ENCODE assay signal across 1 cellular context in genomic region chr17:81534157-81535006, GRCh38.
A peak's percentile ranks its signal among the peaks of the same experiment; 100 is the strongest.
TF ChIP-seq lines count a peak whose summit lies in the region.

No MANE protein-coding gene starts in this region.

TF ChIP-seq in HepG2, 621 proteins besides CTCF, POLR2A, EP300 and RAD21 (continues in another document):
- peak; percentile 71 for TF ChIP-seq HNRNPH1 (optimal IDR thresholded peaks at IDR 0.05; ENCODE audit: low read depth, low read length)
- TF ChIP-seq AGO1 (IDR thresholded peaks at IDR 0.05; ENCODE audit: low read depth, low read length, poor library complexity, severe bottlenecking), result peak; percentile 94
- no peak for TF ChIP-seq ZNF513 (CRISPR knock-in tag; conservative IDR thresholded peaks at IDR 0.05)
- TF ChIP-seq TARDBP (CRISPR knock-in tag; IDR thresholded peaks at IDR 0.05), result no peak
- no peak for TF ChIP-seq ZNF274 (CRISPR knock-in tag; IDR thresholded peaks at IDR 0.05)
- TF ChIP-seq ZBTB8A (CRISPR knock-in tag; IDR thresholded peaks at IDR 0.05; ENCODE audit: borderline replicate concordance, low read depth), result no peak
- TF ChIP-seq, protein P1, sequence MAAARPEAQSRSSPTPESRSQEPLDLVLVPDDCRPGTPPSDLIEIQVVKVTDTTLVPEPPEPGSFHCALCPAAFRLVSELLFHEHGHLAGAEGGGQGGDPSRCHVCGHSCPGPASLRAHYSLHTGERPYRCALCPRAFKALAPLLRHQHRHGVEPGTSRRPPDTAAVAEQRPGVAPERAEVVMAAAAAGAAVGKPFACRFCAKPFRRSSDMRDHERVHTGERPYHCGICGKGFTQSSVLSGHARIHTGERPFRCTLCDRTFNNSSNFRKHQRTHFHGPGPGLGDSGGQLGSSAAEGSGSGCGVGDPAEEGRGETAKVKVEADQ (CRISPR knock-in tag; IDR thresholded peaks at IDR 0.05; ENCODE audit: borderline replicate concordance), result no peak
- TF ChIP-seq ZNF691 (CRISPR knock-in tag; IDR thresholded peaks at IDR 0.05; ENCODE audit: borderline replicate concordance, low read depth), result no peak
- no peak for TF ChIP-seq ZNF207 (IDR thresholded peaks at IDR 0.05; ENCODE audit: borderline replicate concordance)
- TF ChIP-seq, protein P2, sequence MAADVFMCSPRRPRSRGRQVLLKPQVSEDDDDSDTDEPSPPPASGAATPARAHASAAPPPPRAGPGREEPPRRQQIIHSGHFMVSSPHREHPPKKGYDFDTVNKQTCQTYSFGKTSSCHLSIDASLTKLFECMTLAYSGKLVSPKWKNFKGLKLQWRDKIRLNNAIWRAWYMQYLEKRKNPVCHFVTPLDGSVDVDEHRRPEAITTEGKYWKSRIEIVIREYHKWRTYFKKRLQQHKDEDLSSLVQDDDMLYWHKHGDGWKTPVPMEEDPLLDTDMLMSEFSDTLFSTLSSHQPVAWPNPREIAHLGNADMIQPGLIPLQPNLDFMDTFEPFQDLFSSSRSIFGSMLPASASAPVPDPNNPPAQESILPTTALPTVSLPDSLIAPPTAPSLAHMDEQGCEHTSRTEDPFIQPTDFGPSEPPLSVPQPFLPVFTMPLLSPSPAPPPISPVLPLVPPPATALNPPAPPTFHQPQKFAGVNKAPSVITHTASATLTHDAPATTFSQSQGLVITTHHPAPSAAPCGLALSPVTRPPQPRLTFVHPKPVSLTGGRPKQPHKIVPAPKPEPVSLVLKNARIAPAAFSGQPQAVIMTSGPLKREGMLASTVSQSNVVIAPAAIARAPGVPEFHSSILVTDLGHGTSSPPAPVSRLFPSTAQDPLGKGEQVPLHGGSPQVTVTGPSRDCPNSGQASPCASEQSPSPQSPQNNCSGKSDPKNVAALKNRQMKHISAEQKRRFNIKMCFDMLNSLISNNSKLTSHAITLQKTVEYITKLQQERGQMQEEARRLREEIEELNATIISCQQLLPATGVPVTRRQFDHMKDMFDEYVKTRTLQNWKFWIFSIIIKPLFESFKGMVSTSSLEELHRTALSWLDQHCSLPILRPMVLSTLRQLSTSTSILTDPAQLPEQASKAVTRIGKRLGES (CRISPR knock-in tag; IDR thresholded peaks at IDR 0.05; ENCODE audit: borderline replicate concordance), result no peak
- no peak for TF ChIP-seq PTBP1 (IDR thresholded peaks at IDR 0.05; ENCODE audit: low read depth, low read length, poor library complexity, severe bottlenecking)
- TF ChIP-seq GRHL1 (CRISPR knock-in tag; conservative IDR thresholded peaks at IDR 0.05), result no peak
- TF ChIP-seq EEA1 (CRISPR knock-in tag; IDR thresholded peaks at IDR 0.05; ENCODE audit: borderline replicate concordance), result no peak
- TF ChIP-seq, protein P3, sequence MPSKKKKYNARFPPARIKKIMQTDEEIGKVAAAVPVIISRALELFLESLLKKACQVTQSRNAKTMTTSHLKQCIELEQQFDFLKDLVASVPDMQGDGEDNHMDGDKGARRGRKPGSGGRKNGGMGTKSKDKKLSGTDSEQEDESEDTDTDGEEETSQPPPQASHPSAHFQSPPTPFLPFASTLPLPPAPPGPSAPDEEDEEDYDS (CRISPR knock-in tag; IDR thresholded peaks at IDR 0.05), result no peak
- no peak for TF ChIP-seq ATF3 (CRISPR knock-in tag; IDR thresholded peaks at IDR 0.05)
- no peak for TF ChIP-seq ZNF749 (CRISPR knock-in tag; IDR thresholded peaks at IDR 0.05; ENCODE audit: borderline replicate concordance)
- no peak for TF ChIP-seq ZFP37 (CRISPR knock-in tag; IDR thresholded peaks at IDR 0.05; ENCODE audit: borderline replicate concordance)
- no peak for TF ChIP-seq KDM5B (CRISPR knock-in tag; IDR thresholded peaks at IDR 0.05; ENCODE audit: borderline replicate concordance)
- 0 out of 2 replicates have a peak, but pooled peaks have one; percentile 13 for TF ChIP-seq HNRNPL (IDR thresholded peaks at IDR 0.05; ENCODE audit: low read depth, low read length)
- no peak for TF ChIP-seq SETDB1 (CRISPR knock-in tag; IDR thresholded peaks at IDR 0.05; ENCODE audit: borderline replicate concordance)
- TF ChIP-seq, protein P4, sequence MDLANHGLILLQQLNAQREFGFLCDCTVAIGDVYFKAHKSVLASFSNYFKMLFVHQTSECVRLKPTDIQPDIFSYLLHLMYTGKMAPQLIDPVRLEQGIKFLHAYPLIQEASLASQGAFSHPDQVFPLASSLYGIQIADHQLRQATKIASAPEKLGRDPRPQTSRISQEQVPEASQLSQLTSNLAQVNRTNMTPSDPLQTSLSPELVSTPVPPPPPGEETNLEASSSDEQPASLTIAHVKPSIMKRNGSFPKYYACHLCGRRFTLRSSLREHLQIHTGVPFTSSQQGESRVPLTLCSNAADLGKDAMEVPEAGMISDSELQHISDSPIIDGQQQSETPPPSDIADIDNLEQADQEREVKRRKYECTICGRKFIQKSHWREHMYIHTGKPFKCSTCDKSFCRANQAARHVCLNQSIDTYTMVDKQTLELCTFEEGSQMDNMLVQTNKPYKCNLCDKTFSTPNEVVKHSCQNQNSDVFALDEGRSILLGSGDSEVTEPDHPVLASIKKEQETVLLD (CRISPR knock-in tag; IDR thresholded peaks at IDR 0.05; ENCODE audit: low read depth), result no peak
- TF ChIP-seq, protein P5, sequence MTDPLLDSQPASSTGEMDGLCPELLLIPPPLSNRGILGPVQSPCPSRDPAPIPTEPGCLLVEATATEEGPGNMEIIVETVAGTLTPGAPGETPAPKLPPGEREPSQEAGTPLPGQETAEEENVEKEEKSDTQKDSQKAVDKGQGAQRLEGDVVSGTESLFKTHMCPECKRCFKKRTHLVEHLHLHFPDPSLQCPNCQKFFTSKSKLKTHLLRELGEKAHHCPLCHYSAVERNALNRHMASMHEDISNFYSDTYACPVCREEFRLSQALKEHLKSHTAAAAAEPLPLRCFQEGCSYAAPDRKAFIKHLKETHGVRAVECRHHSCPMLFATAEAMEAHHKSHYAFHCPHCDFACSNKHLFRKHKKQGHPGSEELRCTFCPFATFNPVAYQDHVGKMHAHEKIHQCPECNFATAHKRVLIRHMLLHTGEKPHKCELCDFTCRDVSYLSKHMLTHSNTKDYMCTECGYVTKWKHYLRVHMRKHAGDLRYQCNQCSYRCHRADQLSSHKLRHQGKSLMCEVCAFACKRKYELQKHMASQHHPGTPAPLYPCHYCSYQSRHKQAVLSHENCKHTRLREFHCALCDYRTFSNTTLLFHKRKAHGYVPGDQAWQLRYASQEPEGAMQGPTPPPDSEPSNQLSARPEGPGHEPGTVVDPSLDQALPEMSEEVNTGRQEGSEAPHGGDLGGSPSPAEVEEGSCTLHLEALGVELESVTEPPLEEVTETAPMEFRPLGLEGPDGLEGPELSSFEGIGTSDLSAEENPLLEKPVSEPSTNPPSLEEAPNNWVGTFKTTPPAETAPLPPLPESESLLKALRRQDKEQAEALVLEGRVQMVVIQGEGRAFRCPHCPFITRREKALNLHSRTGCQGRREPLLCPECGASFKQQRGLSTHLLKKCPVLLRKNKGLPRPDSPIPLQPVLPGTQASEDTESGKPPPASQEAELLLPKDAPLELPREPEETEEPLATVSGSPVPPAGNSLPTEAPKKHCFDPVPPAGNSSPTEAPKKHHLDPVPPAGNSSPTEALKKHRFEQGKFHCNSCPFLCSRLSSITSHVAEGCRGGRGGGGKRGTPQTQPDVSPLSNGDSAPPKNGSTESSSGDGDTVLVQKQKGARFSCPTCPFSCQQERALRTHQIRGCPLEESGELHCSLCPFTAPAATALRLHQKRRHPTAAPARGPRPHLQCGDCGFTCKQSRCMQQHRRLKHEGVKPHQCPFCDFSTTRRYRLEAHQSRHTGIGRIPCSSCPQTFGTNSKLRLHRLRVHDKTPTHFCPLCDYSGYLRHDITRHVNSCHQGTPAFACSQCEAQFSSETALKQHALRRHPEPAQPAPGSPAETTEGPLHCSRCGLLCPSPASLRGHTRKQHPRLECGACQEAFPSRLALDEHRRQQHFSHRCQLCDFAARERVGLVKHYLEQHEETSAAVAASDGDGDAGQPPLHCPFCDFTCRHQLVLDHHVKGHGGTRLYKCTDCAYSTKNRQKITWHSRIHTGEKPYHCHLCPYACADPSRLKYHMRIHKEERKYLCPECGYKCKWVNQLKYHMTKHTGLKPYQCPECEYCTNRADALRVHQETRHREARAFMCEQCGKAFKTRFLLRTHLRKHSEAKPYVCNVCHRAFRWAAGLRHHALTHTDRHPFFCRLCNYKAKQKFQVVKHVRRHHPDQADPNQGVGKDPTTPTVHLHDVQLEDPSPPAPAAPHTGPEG (CRISPR knock-in tag; IDR thresholded peaks at IDR 0.05), result no peak
- no peak for TF ChIP-seq SMAD3 (CRISPR knock-in tag; IDR thresholded peaks at IDR 0.05)
- peak; percentile 83 for TF ChIP-seq AGO2 (optimal IDR thresholded peaks at IDR 0.05; ENCODE audit: low read depth, low read length)
- TF ChIP-seq, protein P6, sequence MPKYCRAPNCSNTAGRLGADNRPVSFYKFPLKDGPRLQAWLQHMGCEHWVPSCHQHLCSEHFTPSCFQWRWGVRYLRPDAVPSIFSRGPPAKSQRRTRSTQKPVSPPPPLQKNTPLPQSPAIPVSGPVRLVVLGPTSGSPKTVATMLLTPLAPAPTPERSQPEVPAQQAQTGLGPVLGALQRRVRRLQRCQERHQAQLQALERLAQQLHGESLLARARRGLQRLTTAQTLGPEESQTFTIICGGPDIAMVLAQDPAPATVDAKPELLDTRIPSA (CRISPR knock-in tag; IDR thresholded peaks at IDR 0.05; ENCODE audit: borderline replicate concordance), result no peak
- TF ChIP-seq, protein P7, sequence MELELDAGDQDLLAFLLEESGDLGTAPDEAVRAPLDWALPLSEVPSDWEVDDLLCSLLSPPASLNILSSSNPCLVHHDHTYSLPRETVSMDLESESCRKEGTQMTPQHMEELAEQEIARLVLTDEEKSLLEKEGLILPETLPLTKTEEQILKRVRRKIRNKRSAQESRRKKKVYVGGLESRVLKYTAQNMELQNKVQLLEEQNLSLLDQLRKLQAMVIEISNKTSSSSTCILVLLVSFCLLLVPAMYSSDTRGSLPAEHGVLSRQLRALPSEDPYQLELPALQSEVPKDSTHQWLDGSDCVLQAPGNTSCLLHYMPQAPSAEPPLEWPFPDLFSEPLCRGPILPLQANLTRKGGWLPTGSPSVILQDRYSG (CRISPR knock-in tag; IDR thresholded peaks at IDR 0.05), result no peak
- TF ChIP-seq ARID5B (CRISPR knock-in tag; IDR thresholded peaks at IDR 0.05), result no peak
- TF ChIP-seq POLR2G (IDR thresholded peaks at IDR 0.05; ENCODE audit: low read depth, low read length), result peak; percentile 28
